In the genomic region with DNA sequence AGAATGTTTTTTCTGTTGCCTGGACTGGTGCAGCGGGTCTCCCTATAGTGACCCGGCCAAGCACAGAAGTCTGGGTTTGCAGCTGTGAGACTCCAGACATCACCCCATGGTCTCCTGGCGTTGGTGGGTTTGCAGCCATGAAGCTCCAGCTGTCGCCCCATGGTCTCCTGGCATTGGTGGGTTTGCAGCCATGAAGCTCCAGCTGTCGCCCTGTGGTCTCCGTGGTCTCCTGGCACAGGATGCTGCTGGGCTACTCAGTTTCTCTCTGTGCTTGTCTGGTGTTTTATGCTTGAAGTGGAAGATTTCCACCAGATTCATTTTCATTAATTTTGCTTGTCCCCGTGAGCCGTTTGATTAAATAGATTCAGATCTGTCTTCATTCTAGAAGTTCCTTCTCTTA, we compare ENCODE assay signal across 1 cellular context. TPM values are rescaled to one million over a fixed set of nuclear protein-coding genes. Genes with fewer than 3 reads are reported as not detected.
"Had no signal": no experiment of that assay in that cellular context is flagged by ENCODE, and none has a peak within 500 bp of the region (broad histone marks: within the 10 kb centered on the region; RNA-seq: fewer than 3 reads in every experiment).

No MANE protein-coding gene starts in this region.

RNA-seq across cellular contexts. Expression of gene ICOSLG, which starts 58.5 kb away (rescaled TPM):
- polyA plus RNA-seq: GM23248 had no signal
